ENCODE assay signal across 15 cellular contexts in genomic region chr6:134621858-134622257, GRCh38.
A peak's percentile ranks its signal among the peaks of the same experiment; 100 is the strongest.
DNase-seq lines count a peak whose midpoint lies in the region; ATAC-seq and TF ChIP-seq lines count a peak whose summit lies in the region.
"Had no signal": no experiment of that assay in that cellular context is flagged by ENCODE, and none has a peak within 500 bp of the region (broad histone marks: within the 10 kb centered on the region; RNA-seq: fewer than 3 reads in every experiment).

No MANE protein-coding gene starts in this region.

- no peaks in the 10 kb centered on the region for H3K9me3 Mint-ChIP-seq in activated CD4-positive, alpha-beta T cell treated with anti-CD3 and anti-CD28 coated beads for 36 hours (ENCODE audit: low read depth)
- H3K9me3 Mint-ChIP-seq in natural killer cell treated with Interleukin-12 subunit alpha and Interleukin-12 subunit beta and Interleukin-15 and Interleukin-18, amount 100 ng/mL, for 72 hours, result no peaks in the 10 kb centered on the region
- H3K9me3 Mint-ChIP-seq: endodermal cell had no signal

- POLR2A ChIA-PET in activated CD4-positive, alpha-beta T cell treated with anti-CD3 and anti-CD28 coated beads for 36 hours (lab: Charles Lee), result no interaction called here

- no peak overlapping the region for H3K4me3 ChIP-seq in upper lobe of left lung
- H3K4me3 ChIP-seq: cardiac muscle cell, tibial artery had no signal

- DNase-seq in activated CD4-positive, alpha-beta T cell treated with anti-CD3 and anti-CD28 coated beads for 36 hours, result no peak
- DNase-seq in activated CD4-positive, alpha-beta T cell treated with anti-CD3 and anti-CD28 coated beads for 1 hour, result no peak
- DNase-seq in amniotic epithelial cell (ENCODE audit: low read depth) (peak; percentile 25), left colon (peak in 1 of 2 donors; percentile 41), upper lobe of left lung (peak in 1 of 2 donors; percentile 72), NCI-H226 (no peak), hippocampal formation (lab: John Stamatoyannopoulos, UW) (no peak)
- DNase-seq in natural killer cell treated with Interleukin-12 subunit alpha and Interleukin-12 subunit beta and Interleukin-15 and Interleukin-18, amount 100 ng/mL, for 72 hours (ENCODE audit: low spot score), result no peak
- DNase-seq: activated CD8-positive, alpha-beta memory T cell treated with anti-CD3 and anti-CD28 coated beads, Interleukin-2, amount 10 ng/mL, durations not matched to agents 7 days and 5 days; endodermal cell; glutamatergic neuron; islet precursor cell; NCI-H1092 treated with DMSO at 0.1 percent for 48 hours; tibial artery had no signal

- no peak for TF ChIP-seq CTCF in upper lobe of left lung (IDR thresholded peaks at IDR 0.05)

- no peaks in the 10 kb centered on the region for H3K36me3 ChIP-seq in upper lobe of left lung
- H3K36me3 ChIP-seq: cardiac muscle cell, tibial artery had no signal

- H3K36me3 Mint-ChIP-seq in activated CD4-positive, alpha-beta T cell treated with anti-CD3 and anti-CD28 coated beads for 36 hours (ENCODE audit: low read depth), result no peaks in the 10 kb centered on the region
- H3K36me3 Mint-ChIP-seq in natural killer cell treated with Interleukin-12 subunit alpha and Interleukin-12 subunit beta and Interleukin-15 and Interleukin-18, amount 100 ng/mL, for 72 hours, result no peaks in the 10 kb centered on the region
- H3K36me3 Mint-ChIP-seq: activated CD8-positive, alpha-beta memory T cell treated with anti-CD3 and anti-CD28 coated beads, Interleukin-2, amount 10 ng/mL, durations not matched to agents 7 days and 5 days had no signal

- no peaks in the 10 kb centered on the region for H3K27me3 ChIP-seq in upper lobe of left lung
- H3K27me3 ChIP-seq: cardiac muscle cell, tibial artery had no signal

- H3K4me3 Mint-ChIP-seq in activated CD4-positive, alpha-beta T cell treated with anti-CD3 and anti-CD28 coated beads for 36 hours, result no peak overlapping the region
- H3K4me3 Mint-ChIP-seq in natural killer cell treated with Interleukin-12 subunit alpha and Interleukin-12 subunit beta and Interleukin-15 and Interleukin-18, amount 100 ng/mL, for 72 hours, result no peak overlapping the region
- H3K4me3 Mint-ChIP-seq: activated CD8-positive, alpha-beta memory T cell treated with anti-CD3 and anti-CD28 coated beads, Interleukin-2, amount 10 ng/mL, durations not matched to agents 7 days and 5 days; endodermal cell had no signal

- TF ChIP-seq POLR2A in upper lobe of left lung (IDR thresholded peaks at IDR 0.05), result no peak

- peaks cover 4% of the 10 kb centered on the region for H3K4me1 Mint-ChIP-seq in activated CD4-positive, alpha-beta T cell treated with anti-CD3 and anti-CD28 coated beads for 36 hours
- H3K4me1 Mint-ChIP-seq in natural killer cell treated with Interleukin-12 subunit alpha and Interleukin-12 subunit beta and Interleukin-15 and Interleukin-18, amount 100 ng/mL, for 72 hours (ENCODE audit: low read depth in 2 of 2), result no peaks in the 10 kb centered on the region

- H3K27ac Mint-ChIP-seq in activated CD4-positive, alpha-beta T cell treated with anti-CD3 and anti-CD28 coated beads for 36 hours, result no peak overlapping the region
- no peak overlapping the region for H3K27ac Mint-ChIP-seq in natural killer cell treated with Interleukin-12 subunit alpha and Interleukin-12 subunit beta and Interleukin-15 and Interleukin-18, amount 100 ng/mL, for 72 hours
- H3K27ac Mint-ChIP-seq: activated CD8-positive, alpha-beta memory T cell treated with anti-CD3 and anti-CD28 coated beads, Interleukin-2, amount 10 ng/mL, durations not matched to agents 7 days and 5 days; endodermal cell had no signal

- CTCF ChIA-PET in activated CD4-positive, alpha-beta T cell treated with anti-CD3 and anti-CD28 coated beads for 36 hours (lab: Charles Lee), result interaction anchor here (1.1 to 6.9 kb wide), 3 partner anchors 10 to 19 kb away, joined by 3 to 26 read pairs (median 3); no protein-coding TSS in a partner anchor

- intact Hi-C loops in activated CD4-positive, alpha-beta T cell treated with anti-CD3 and anti-CD28 coated beads for 36 hours (cut with DNase I, micrococcal nuclease), result no loop called here
- intact Hi-C loops in left colon (cut with DNase I, micrococcal nuclease), result no loop called here

- no peaks in the 10 kb centered on the region for H3K9me3 ChIP-seq in upper lobe of left lung
- H3K9me3 ChIP-seq: tibial artery had no signal

- peak in 1 of 4 donors; percentile 76 for TF ChIP-seq EP300 in upper lobe of left lung (IDR thresholded peaks at IDR 0.05)

- H3K27me3 Mint-ChIP-seq in activated CD4-positive, alpha-beta T cell treated with anti-CD3 and anti-CD28 coated beads for 36 hours, result no peaks in the 10 kb centered on the region
- peaks cover 21 to 55% of the 10 kb centered on the region in 2 donors for H3K27me3 Mint-ChIP-seq in natural killer cell treated with Interleukin-12 subunit alpha and Interleukin-12 subunit beta and Interleukin-15 and Interleukin-18, amount 100 ng/mL, for 72 hours

- peak overlapping the region in 1 of 4 donors; percentile 23 for H3K27ac ChIP-seq in upper lobe of left lung
- H3K27ac ChIP-seq: cardiac muscle cell, tibial artery had no signal

- ATAC-seq in activated CD4-positive, alpha-beta T cell treated with anti-CD3 and anti-CD28 coated beads for 36 hours, result peak; percentile 47
- ATAC-seq in left colon (peak; percentile 72), upper lobe of left lung (ENCODE audit: low FRiP score in 2 of 2) (peak; percentile 34 to 72)
- ATAC-seq in natural killer cell treated with Interleukin-12 subunit alpha and Interleukin-12 subunit beta and Interleukin-15 and Interleukin-18, amount 100 ng/mL, for 72 hours, result no peak
- ATAC-seq: activated CD8-positive, alpha-beta memory T cell treated with anti-CD3 and anti-CD28 coated beads, Interleukin-2, amount 10 ng/mL, durations not matched to agents 7 days and 5 days had no signal

- peaks cover 0 to 6% (median 0%) of the 10 kb centered on the region in 4 donors for H3K4me1 ChIP-seq in upper lobe of left lung
- H3K4me1 ChIP-seq: tibial artery had no signal

Comparison
In these comparisons a context has a peak if more than half of its experiments do, and no peak if none do; other contexts are left out.
1. ATAC-seq: peak in activated CD4-positive, alpha-beta T cell treated with anti-CD3 and anti-CD28 coated beads for 36 hours (single experiment), left colon (single experiment) and upper lobe of left lung (2 of 2); none in natural killer cell treated with Interleukin-12 subunit alpha and Interleukin-12 subunit beta and Interleukin-15 and Interleukin-18, amount 100 ng/mL, for 72 hours (0 of 2).